ENCODE assay signal across 9 cellular contexts in genomic region chr1:169102567-169102966, GRCh38. TPM values are rescaled to one million over a fixed set of nuclear protein-coding genes. Genes with fewer than 3 reads are reported as not detected.
DNase-seq lines count a peak whose midpoint lies in the region; ATAC-seq and TF ChIP-seq lines count a peak whose summit lies in the region.
"Had no signal": no experiment of that assay in that cellular context is flagged by ENCODE, and none has a peak within 500 bp of the region (broad histone marks: within the 10 kb centered on the region; RNA-seq: fewer than 3 reads in every experiment).

No MANE protein-coding gene starts in this region.

- peak overlapping the region; percentile 71 to 78 for H3K27ac ChIP-seq in esophagus (ENCODE audit: low read depth in 2 of 2, low read length in 1 of 2)

- 28% methylated on average over 4 of the region's 4 CpGs for WGBS in esophagus, 2 donors

- no peaks in the 10 kb centered on the region for H3K36me3 ChIP-seq in esophagus (ENCODE audit: control insufficient read depth in 2 of 2, insufficient read depth in 2 of 2, low read length in 1 of 2)
- H3K36me3 ChIP-seq: spleen had no signal

- no peaks in the 10 kb centered on the region for H3K27me3 ChIP-seq in esophagus (ENCODE audit: control insufficient read depth in 1 of 2, insufficient read depth in 2 of 2, low read length in 2 of 2)

- H3K4me3 ChIP-seq in esophagus (ENCODE audit: low read depth in 1 of 2, low read length in 2 of 2) = peak overlapping the region in 1 of 2 donors; percentile 8
- H3K4me3 ChIP-seq: spleen had no signal

- H3K4me1 ChIP-seq in esophagus (ENCODE audit: control insufficient read depth in 2 of 2, insufficient read depth in 2 of 2, low read length in 1 of 2) = peaks cover 11 to 15% of the 10 kb centered on the region in 2 donors

- ATAC-seq in omental fat pad (ENCODE audit: low FRiP score) (peak; percentile 15), HG02763 (IDR thresholded peaks at IDR 0.05; ENCODE audit: unreplicated experiment) (no peak), HG03439 (IDR thresholded peaks at IDR 0.05; ENCODE audit: unreplicated experiment) (no peak)

- TF ChIP-seq CTCF in omental fat pad (IDR thresholded peaks at IDR 0.05) = no peak

- DNase-seq in Daoy (ENCODE audit: low read depth) (peak; percentile 80), NCI-H69 (lab: John Stamatoyannopoulos, UW) (peak; percentile 91), omental fat pad (ENCODE audit: low spot score) (no peak), SK-N-DZ (ENCODE audit: low spot score) (no peak), NCI-H1105 (lab: John Stamatoyannopoulos, UW) (no peak)
- DNase-seq: spleen had no signal

- no peaks in the 10 kb centered on the region for H3K9me3 ChIP-seq in esophagus (ENCODE audit: control insufficient read depth in 2 of 2, insufficient read depth in 1 of 2, low read depth in 1 of 2, low read length in 1 of 2)
- H3K9me3 ChIP-seq: spleen had no signal

RNA-seq across cellular contexts. Expression of gene ATP1B1, which starts 3.9 kb away (rescaled TPM):
- 42.5 and 46.6 TPM in 2 replicates for total RNA-seq in Daoy (2014; rRNA removed; shearing (Covaris generic))
- polyA plus RNA-seq in esophagus = 100 to 1,000 TPM; 104 to 194 TPM
- 10 to 100 TPM; 19.9 to 60.6 (median 37.3) TPM for total RNA-seq in omental fat pad
- polyA plus RNA-seq in SK-N-DZ (2014; cell fraction: cytosol; rRNA removed) = 56.6 and 57.7 TPM in 2 replicates
- 27.7 and 29.6 TPM in 2 replicates for polyA plus RNA-seq in SK-N-DZ (2014; cell fraction: nucleus; rRNA removed)

Comparison
In these comparisons a context has a peak if more than half of its experiments do, and no peak if none do; other contexts are left out.
1. DNase-seq: peak in Daoy (single experiment) and NCI-H69 (single experiment); none in omental fat pad (single experiment), SK-N-DZ (single experiment) and NCI-H1105 (single experiment).